1 cellular context compared by ENCODE assay signal in the genomic region with DNA sequence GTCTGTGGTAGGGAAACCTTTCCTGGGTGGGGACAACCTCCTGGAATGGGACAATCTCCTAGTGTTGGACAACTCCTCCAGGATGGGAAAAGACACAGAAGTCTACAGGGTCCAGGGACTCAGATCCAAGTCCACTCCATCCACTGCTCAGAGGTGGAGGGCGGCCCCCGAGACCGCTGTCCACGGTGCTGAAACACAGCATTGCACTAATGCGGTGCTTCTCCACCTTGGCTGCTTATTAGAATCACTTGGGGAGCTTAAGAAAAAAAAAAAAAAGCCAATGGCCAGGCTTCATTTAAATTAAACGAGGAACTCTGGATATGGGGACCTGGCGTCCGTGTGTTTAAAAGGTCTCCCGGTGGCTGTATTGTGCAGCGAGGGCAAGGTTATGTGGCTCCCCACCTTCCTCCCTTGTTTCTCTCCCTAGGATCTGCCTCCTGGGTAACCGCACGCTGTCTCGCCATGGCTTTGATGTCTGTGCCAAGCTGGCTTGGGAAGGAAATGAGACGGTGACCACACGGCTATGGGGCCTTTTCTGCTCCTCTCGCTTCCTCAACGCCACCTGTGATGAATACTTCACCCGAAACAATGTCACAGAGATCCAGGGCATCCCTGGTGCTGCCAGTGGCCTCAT.
TF ChIP-seq lines count a peak whose summit lies in the region.

No MANE protein-coding gene starts in this region.

TF ChIP-seq in K562, 482 proteins besides CTCF, POLR2A, EP300 and RAD21 (continues in another document):
- TF ChIP-seq TGIF2 (CRISPR knock-in tag; IDR thresholded peaks at IDR 0.05) (no peak), TCFL5 (CRISPR knock-in tag; conservative IDR thresholded peaks at IDR 0.05) (no peak), MBD2 (IDR thresholded peaks at IDR 0.05; ENCODE audit: borderline replicate concordance, low read depth) (no peak), ETS2 (tag; IDR thresholded peaks at IDR 0.05; ENCODE audit: borderline replicate concordance, poor library complexity, severe bottlenecking) (no peak), KAT8 (IDR thresholded peaks at IDR 0.05; ENCODE audit: low read depth) (no peak), ZNF140 (CRISPR knock-in tag; IDR thresholded peaks at IDR 0.05) (no peak), CXXC5 (CRISPR knock-in tag; IDR thresholded peaks at IDR 0.05) (peak; percentile 33; the same call in 1 of the 2 replicates), ZNF282 (CRISPR knock-in tag; IDR thresholded peaks at IDR 0.05) (no peak), PRMT5 (CRISPR knock-in tag; IDR thresholded peaks at IDR 0.05) (peak; percentile 93; the same call in 1 of the 2 replicates), ESRRB (CRISPR knock-in tag; IDR thresholded peaks at IDR 0.05; ENCODE audit: borderline replicate concordance) (no peak), THRAP3 (IDR thresholded peaks at IDR 0.05; ENCODE audit: borderline replicate concordance) (no peak), ZC3H4 (CRISPR knock-in tag; IDR thresholded peaks at IDR 0.05; ENCODE audit: borderline replicate concordance) (no peak), ZNF707 (CRISPR knock-in tag; conservative IDR thresholded peaks at IDR 0.05) (no peak), HNRNPK (IDR thresholded peaks at IDR 0.05; ENCODE audit: low read depth, low read length, poor library complexity, severe bottlenecking) (no peak), ZNF780A (CRISPR knock-in tag; IDR thresholded peaks at IDR 0.05) (no peak)
- TF ChIP-seq, protein P1, sequence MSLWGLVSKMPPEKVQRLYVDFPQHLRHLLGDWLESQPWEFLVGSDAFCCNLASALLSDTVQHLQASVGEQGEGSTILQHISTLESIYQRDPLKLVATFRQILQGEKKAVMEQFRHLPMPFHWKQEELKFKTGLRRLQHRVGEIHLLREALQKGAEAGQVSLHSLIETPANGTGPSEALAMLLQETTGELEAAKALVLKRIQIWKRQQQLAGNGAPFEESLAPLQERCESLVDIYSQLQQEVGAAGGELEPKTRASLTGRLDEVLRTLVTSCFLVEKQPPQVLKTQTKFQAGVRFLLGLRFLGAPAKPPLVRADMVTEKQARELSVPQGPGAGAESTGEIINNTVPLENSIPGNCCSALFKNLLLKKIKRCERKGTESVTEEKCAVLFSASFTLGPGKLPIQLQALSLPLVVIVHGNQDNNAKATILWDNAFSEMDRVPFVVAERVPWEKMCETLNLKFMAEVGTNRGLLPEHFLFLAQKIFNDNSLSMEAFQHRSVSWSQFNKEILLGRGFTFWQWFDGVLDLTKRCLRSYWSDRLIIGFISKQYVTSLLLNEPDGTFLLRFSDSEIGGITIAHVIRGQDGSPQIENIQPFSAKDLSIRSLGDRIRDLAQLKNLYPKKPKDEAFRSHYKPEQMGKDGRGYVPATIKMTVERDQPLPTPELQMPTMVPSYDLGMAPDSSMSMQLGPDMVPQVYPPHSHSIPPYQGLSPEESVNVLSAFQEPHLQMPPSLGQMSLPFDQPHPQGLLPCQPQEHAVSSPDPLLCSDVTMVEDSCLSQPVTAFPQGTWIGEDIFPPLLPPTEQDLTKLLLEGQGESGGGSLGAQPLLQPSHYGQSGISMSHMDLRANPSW (CRISPR knock-in tag; IDR thresholded peaks at IDR 0.05): no peak
- TF ChIP-seq, protein P2, sequence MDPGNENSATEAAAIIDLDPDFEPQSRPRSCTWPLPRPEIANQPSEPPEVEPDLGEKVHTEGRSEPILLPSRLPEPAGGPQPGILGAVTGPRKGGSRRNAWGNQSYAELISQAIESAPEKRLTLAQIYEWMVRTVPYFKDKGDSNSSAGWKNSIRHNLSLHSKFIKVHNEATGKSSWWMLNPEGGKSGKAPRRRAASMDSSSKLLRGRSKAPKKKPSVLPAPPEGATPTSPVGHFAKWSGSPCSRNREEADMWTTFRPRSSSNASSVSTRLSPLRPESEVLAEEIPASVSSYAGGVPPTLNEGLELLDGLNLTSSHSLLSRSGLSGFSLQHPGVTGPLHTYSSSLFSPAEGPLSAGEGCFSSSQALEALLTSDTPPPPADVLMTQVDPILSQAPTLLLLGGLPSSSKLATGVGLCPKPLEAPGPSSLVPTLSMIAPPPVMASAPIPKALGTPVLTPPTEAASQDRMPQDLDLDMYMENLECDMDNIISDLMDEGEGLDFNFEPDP (CRISPR knock-in tag; IDR thresholded peaks at IDR 0.05): no peak
- TF ChIP-seq, protein P3, sequence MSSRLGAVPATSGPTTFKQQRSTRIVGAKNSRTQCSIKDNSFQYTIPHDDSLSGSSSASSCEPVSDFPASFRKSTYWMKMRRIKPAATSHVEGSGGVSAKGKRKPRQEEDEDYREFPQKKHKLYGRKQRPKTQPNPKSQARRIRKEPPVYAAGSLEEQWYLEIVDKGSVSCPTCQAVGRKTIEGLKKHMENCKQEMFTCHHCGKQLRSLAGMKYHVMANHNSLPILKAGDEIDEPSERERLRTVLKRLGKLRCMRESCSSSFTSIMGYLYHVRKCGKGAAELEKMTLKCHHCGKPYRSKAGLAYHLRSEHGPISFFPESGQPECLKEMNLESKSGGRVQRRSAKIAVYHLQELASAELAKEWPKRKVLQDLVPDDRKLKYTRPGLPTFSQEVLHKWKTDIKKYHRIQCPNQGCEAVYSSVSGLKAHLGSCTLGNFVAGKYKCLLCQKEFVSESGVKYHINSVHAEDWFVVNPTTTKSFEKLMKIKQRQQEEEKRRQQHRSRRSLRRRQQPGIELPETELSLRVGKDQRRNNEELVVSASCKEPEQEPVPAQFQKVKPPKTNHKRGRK (tag; IDR thresholded peaks at IDR 0.05): no peak
- TF ChIP-seq, protein P4, sequence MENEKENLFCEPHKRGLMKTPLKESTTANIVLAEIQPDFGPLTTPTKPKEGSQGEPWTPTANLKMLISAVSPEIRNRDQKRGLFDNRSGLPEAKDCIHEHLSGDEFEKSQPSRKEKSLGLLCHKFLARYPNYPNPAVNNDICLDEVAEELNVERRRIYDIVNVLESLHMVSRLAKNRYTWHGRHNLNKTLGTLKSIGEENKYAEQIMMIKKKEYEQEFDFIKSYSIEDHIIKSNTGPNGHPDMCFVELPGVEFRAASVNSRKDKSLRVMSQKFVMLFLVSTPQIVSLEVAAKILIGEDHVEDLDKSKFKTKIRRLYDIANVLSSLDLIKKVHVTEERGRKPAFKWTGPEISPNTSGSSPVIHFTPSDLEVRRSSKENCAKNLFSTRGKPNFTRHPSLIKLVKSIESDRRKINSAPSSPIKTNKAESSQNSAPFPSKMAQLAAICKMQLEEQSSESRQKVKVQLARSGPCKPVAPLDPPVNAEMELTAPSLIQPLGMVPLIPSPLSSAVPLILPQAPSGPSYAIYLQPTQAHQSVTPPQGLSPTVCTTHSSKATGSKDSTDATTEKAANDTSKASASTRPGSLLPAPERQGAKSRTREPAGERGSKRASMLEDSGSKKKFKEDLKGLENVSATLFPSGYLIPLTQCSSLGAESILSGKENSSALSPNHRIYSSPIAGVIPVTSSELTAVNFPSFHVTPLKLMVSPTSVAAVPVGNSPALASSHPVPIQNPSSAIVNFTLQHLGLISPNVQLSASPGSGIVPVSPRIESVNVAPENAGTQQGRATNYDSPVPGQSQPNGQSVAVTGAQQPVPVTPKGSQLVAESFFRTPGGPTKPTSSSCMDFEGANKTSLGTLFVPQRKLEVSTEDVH (IDR thresholded peaks at IDR 0.05; ENCODE audit: low read depth, partially characterized antibody): no peak
- TF ChIP-seq, protein P5, sequence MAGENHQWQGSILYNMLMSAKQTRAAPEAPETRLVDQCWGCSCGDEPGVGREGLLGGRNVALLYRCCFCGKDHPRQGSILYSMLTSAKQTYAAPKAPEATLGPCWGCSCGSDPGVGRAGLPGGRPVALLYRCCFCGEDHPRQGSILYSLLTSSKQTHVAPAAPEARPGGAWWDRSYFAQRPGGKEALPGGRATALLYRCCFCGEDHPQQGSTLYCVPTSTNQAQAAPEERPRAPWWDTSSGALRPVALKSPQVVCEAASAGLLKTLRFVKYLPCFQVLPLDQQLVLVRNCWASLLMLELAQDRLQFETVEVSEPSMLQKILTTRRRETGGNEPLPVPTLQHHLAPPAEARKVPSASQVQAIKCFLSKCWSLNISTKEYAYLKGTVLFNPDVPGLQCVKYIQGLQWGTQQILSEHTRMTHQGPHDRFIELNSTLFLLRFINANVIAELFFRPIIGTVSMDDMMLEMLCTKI (IDR thresholded peaks at IDR 0.05; ENCODE audit: partially characterized antibody): no peak
- TF ChIP-seq, protein P6, sequence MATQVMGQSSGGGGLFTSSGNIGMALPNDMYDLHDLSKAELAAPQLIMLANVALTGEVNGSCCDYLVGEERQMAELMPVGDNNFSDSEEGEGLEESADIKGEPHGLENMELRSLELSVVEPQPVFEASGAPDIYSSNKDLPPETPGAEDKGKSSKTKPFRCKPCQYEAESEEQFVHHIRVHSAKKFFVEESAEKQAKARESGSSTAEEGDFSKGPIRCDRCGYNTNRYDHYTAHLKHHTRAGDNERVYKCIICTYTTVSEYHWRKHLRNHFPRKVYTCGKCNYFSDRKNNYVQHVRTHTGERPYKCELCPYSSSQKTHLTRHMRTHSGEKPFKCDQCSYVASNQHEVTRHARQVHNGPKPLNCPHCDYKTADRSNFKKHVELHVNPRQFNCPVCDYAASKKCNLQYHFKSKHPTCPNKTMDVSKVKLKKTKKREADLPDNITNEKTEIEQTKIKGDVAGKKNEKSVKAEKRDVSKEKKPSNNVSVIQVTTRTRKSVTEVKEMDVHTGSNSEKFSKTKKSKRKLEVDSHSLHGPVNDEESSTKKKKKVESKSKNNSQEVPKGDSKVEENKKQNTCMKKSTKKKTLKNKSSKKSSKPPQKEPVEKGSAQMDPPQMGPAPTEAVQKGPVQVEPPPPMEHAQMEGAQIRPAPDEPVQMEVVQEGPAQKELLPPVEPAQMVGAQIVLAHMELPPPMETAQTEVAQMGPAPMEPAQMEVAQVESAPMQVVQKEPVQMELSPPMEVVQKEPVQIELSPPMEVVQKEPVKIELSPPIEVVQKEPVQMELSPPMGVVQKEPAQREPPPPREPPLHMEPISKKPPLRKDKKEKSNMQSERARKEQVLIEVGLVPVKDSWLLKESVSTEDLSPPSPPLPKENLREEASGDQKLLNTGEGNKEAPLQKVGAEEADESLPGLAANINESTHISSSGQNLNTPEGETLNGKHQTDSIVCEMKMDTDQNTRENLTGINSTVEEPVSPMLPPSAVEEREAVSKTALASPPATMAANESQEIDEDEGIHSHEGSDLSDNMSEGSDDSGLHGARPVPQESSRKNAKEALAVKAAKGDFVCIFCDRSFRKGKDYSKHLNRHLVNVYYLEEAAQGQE (CRISPR knock-in tag; IDR thresholded peaks at IDR 0.05; ENCODE audit: low read depth): peak; percentile 96
- TF ChIP-seq, protein P7, sequence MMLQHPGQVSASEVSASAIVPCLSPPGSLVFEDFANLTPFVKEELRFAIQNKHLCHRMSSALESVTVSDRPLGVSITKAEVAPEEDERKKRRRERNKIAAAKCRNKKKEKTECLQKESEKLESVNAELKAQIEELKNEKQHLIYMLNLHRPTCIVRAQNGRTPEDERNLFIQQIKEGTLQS (IDR thresholded peaks at IDR 0.05): no peak
- TF ChIP-seq, protein P7 (CRISPR knock-in tag; conservative IDR thresholded peaks at IDR 0.05): no peak
- TF ChIP-seq, protein P8, sequence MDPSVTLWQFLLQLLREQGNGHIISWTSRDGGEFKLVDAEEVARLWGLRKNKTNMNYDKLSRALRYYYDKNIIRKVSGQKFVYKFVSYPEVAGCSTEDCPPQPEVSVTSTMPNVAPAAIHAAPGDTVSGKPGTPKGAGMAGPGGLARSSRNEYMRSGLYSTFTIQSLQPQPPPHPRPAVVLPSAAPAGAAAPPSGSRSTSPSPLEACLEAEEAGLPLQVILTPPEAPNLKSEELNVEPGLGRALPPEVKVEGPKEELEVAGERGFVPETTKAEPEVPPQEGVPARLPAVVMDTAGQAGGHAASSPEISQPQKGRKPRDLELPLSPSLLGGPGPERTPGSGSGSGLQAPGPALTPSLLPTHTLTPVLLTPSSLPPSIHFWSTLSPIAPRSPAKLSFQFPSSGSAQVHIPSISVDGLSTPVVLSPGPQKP (CRISPR knock-in tag; IDR thresholded peaks at IDR 0.05): no peak
- TF ChIP-seq, protein P9, sequence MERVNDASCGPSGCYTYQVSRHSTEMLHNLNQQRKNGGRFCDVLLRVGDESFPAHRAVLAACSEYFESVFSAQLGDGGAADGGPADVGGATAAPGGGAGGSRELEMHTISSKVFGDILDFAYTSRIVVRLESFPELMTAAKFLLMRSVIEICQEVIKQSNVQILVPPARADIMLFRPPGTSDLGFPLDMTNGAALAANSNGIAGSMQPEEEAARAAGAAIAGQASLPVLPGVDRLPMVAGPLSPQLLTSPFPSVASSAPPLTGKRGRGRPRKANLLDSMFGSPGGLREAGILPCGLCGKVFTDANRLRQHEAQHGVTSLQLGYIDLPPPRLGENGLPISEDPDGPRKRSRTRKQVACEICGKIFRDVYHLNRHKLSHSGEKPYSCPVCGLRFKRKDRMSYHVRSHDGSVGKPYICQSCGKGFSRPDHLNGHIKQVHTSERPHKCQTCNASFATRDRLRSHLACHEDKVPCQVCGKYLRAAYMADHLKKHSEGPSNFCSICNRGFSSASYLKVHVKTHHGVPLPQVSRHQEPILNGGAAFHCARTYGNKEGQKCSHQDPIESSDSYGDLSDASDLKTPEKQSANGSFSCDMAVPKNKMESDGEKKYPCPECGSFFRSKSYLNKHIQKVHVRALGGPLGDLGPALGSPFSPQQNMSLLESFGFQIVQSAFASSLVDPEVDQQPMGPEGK (CRISPR knock-in tag; IDR thresholded peaks at IDR 0.05; ENCODE audit: borderline replicate concordance): no peak
